In the genomic region with DNA sequence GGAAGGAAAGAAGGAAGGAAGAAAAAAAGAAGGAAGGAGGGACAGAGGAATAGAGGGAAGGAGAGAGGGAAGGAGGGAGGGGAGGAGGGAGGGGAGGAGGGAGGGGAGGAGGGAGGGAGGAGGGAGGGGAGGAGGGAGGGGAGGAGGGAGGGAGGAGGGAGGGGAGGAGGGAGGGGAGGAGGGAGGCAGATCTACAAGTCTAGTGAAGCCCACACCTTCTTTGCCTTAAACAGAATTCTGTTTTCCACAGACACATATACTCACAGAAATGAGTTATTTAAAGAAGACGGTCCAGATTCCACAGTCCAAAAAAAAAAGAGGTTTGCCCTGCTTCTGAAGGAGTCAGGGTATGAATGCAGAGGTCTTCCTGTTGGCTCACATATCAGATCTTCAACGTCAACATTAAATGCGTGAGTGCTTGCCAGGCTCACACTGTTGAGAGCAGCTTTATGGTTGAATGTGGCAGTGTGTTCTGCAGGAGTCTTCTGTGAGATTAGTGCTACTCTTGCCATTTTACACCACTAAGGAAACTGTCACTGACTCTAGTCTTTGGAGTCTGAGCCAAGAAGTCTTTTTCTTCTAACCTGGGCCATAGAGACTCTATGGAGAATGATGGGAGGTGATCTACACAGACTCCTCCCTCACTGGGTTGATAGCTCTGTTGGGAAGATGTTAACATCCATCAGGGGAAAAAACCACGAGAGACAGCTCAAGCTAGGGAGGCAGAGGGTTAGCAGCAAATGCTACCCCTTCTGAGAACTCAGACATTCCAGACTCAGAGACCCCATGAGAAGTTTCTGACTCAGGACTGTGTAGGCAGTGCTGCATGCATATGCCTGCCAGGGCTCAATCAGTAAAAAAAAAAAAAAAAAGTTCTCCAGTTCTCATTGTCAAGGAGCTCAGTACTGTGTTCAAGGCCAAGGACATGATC, we compare ENCODE assay signal across 26 cellular contexts. TPM values are rescaled to one million over a fixed set of nuclear protein-coding genes. Genes with fewer than 3 reads are reported as not detected.
DNase-seq lines count a peak whose midpoint lies in the region; ATAC-seq lines count a peak whose summit lies in the region.
"Had no signal": no experiment of that assay in that cellular context is flagged by ENCODE, and none has a peak within 500 bp of the region (broad histone marks: within the 10 kb centered on the region; RNA-seq: fewer than 3 reads in every experiment).

No MANE protein-coding gene starts in this region.

- ATAC-seq in stimulated activated naive CD8-positive, alpha-beta T cell treated with anti-CD3 and anti-CD28 coated beads, Interleukin-15, Interleukin-2, amounts not matched to agents 100 U/mL and 50 U/mL, for 24 hours: peak; percentile 45
- no peak for ATAC-seq in stimulated activated naive CD8-positive, alpha-beta T cell treated with anti-CD3 and anti-CD28 coated beads, Interleukin-15, amount 100 ng/mL, for 72 hours
- peak in 1 of 4 experiments; percentile 55 for ATAC-seq in T-cell (replicated peaks in 1 of 4)
- no peak for ATAC-seq in GM19023 (IDR thresholded peaks at IDR 0.05; ENCODE audit: unreplicated experiment)
- ATAC-seq: activated CD4-positive, alpha-beta T cell treated with anti-CD3 and anti-CD28 coated beads for 36 hours; activated CD8-positive, alpha-beta memory T cell treated with anti-CD3 and anti-CD28 coated beads, Interleukin-2, amount 10 ng/mL, durations not matched to agents 7 days and 5 days; activated T-helper 17 cell treated with anti-CD3 and anti-CD28 coated beads, Interleukin-2, amount 50 U/mL, for 72 hours; left ventricle myocardium superior had no signal

- CTCF ChIA-PET in T-cell (lab: Charles Lee): interaction anchor here in 1 of 2 donors (0.6 to 0.8 kb wide), 3 partner anchors 34 to 130 kb away, joined by 3 to 5 read pairs (median 4); no protein-coding TSS in a partner anchor

- peak overlapping the region in 1 of 2 donors; percentile 69 for H3K27ac Mint-ChIP-seq in stimulated activated naive CD8-positive, alpha-beta T cell treated with anti-CD3 and anti-CD28 coated beads, Interleukin-15, amount 100 ng/mL, for 72 hours
- peak overlapping the region; percentile 89 to 93 for H3K27ac Mint-ChIP-seq in T-cell
- H3K27ac Mint-ChIP-seq: activated CD4-positive, alpha-beta T cell treated with anti-CD3 and anti-CD28 coated beads for 36 hours; activated CD8-positive, alpha-beta memory T cell treated with anti-CD3 and anti-CD28 coated beads, Interleukin-2, amount 10 ng/mL, durations not matched to agents 7 days and 5 days; activated T-helper 17 cell treated with anti-CD3 and anti-CD28 coated beads, Interleukin-2, amount 50 U/mL, for 72 hours had no signal

- no peak for DNase-seq in stimulated activated naive CD8-positive, alpha-beta T cell treated with anti-CD3 and anti-CD28 coated beads, Interleukin-15, Interleukin-2, amounts not matched to agents 100 U/mL and 50 U/mL, for 24 hours
- DNase-seq in stimulated activated naive CD8-positive, alpha-beta T cell treated with anti-CD3 and anti-CD28 coated beads, Interleukin-15, amount 100 ng/mL, for 72 hours: no peak
- DNase-seq in T-cell (no peak), dermis blood vessel endothelial cell (peak; percentile 29), NCI-H82 (lab: John Stamatoyannopoulos, UW) (no peak)
- DNase-seq in activated CD8-positive, alpha-beta memory T cell treated with anti-CD3 and anti-CD28 coated beads for 24 hours: no peak
- DNase-seq in activated CD4-positive, alpha-beta T cell treated with anti-CD3 and anti-CD28 coated beads for 1 hour: no peak
- DNase-seq: activated CD4-positive, alpha-beta T cell treated with anti-CD3 and anti-CD28 coated beads for 36 hours; activated CD8-positive, alpha-beta memory T cell treated with anti-CD3 and anti-CD28 coated beads, Interleukin-2, amount 10 ng/mL, durations not matched to agents 7 days and 5 days; amniotic stem cell; DMS53; effector CD8-positive, alpha-beta T cell; erythroblast; HCEC 1CT; hippocampal formation; left ventricle myocardium superior; midbrain; NCI-H187 treated with DMSO at 0.1 percent for 48 hours; PC-9; posterior cingulate gyrus; SIG-M5; sigmoid colon; testis had no signal

- no peaks in the 10 kb centered on the region for H3K36me3 Mint-ChIP-seq in T-cell

- no peaks in the 10 kb centered on the region for H3K27me3 Mint-ChIP-seq in stimulated activated naive CD8-positive, alpha-beta T cell treated with anti-CD3 and anti-CD28 coated beads, Interleukin-15, amount 100 ng/mL, for 72 hours
- H3K27me3 Mint-ChIP-seq in T-cell: no peaks in the 10 kb centered on the region
- H3K27me3 Mint-ChIP-seq: activated CD4-positive, alpha-beta T cell treated with anti-CD3 and anti-CD28 coated beads for 36 hours; activated CD8-positive, alpha-beta memory T cell treated with anti-CD3 and anti-CD28 coated beads, Interleukin-2, amount 10 ng/mL, durations not matched to agents 7 days and 5 days; activated T-helper 17 cell treated with anti-CD3 and anti-CD28 coated beads, Interleukin-2, amount 50 U/mL, for 72 hours had no signal

- no peaks in the 10 kb centered on the region for H3K9me3 Mint-ChIP-seq in stimulated activated naive CD8-positive, alpha-beta T cell treated with anti-CD3 and anti-CD28 coated beads, Interleukin-15, amount 100 ng/mL, for 72 hours
- no peaks in the 10 kb centered on the region for H3K9me3 Mint-ChIP-seq in T-cell
- H3K9me3 Mint-ChIP-seq: activated T-helper 17 cell treated with anti-CD3 and anti-CD28 coated beads, Interleukin-2, amount 50 U/mL, for 72 hours; neural crest cell had no signal

- no peak overlapping the region for H3K4me3 Mint-ChIP-seq in stimulated activated naive CD8-positive, alpha-beta T cell treated with anti-CD3 and anti-CD28 coated beads, Interleukin-15, amount 100 ng/mL, for 72 hours
- H3K4me3 Mint-ChIP-seq in T-cell: peak overlapping the region in 1 of 3 donors; percentile 49
- H3K4me3 Mint-ChIP-seq: activated CD4-positive, alpha-beta T cell treated with anti-CD3 and anti-CD28 coated beads for 36 hours; activated CD8-positive, alpha-beta memory T cell treated with anti-CD3 and anti-CD28 coated beads, Interleukin-2, amount 10 ng/mL, durations not matched to agents 7 days and 5 days; activated T-helper 17 cell treated with anti-CD3 and anti-CD28 coated beads, Interleukin-2, amount 50 U/mL, for 72 hours; neural crest cell had no signal

- POLR2A ChIA-PET in T-cell (lab: Charles Lee): no interaction called here

- peaks cover 67% of the 10 kb centered on the region for H3K4me1 Mint-ChIP-seq in stimulated activated naive CD8-positive, alpha-beta T cell treated with anti-CD3 and anti-CD28 coated beads, Interleukin-15, amount 100 ng/mL, for 72 hours
- peaks cover 82 to 91% (median 83%) of the 10 kb centered on the region in 3 donors for H3K4me1 Mint-ChIP-seq in T-cell

RNA-seq across cellular contexts. Expression of gene PAX8, which starts 23.3 kb away (rescaled TPM):
- 1 to 10 TPM; 1.0 to 1.8 (median 1.3) TPM for total RNA-seq in T-cell
- 0.65 and 0.68 TPM in 2 replicates for total RNA-seq in dermis blood vessel endothelial cell
